Comparison of ENCODE assay signal across 8 cellular contexts in the genomic region with DNA sequence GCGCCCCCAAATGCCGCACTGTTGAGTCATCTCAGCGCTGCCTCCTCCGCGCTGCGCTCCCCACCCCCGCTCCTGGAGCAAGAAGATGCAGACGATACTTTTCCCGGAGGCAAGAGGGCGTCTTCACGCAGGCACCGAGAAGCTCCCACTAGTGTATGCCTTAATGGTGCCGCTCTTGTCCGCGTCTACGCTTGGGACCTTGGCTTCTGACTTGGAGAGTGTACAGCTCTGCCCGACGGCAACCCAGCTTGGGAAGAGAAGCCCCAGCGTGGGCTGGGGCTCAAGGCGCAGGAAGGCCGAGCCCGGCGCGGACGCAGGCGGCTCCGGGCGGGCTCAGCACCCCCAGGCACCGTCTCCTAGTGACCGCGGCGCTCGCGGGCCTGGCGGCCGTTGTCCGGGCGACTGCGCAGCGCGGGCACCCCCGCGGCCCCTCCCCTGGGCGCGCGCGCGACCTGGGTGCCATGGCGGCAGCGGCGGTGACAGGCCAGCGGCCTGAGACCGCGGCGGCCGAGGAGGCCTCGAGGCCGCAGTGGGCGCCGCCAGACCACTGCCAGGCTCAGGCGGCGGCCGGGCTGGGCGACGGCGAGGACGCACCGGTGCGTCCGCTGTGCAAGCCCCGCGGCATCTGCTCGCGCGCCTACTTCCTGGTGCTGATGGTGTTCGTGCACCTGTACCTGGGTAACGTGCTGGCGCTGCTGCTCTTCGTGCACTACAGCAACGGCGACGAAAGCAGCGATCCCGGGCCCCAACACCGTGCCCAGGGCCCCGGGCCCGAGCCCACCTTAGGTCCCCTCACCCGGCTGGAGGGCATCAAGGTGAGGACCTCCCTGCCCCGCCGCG. TPM values are rescaled to one million over a fixed set of nuclear protein-coding genes. Genes with fewer than 3 reads are reported as not detected.
DNase-seq lines count a peak whose midpoint lies in the region; ATAC-seq, FAIRE-seq and TF ChIP-seq lines count a peak whose summit lies in the region.

A gene with protein sequence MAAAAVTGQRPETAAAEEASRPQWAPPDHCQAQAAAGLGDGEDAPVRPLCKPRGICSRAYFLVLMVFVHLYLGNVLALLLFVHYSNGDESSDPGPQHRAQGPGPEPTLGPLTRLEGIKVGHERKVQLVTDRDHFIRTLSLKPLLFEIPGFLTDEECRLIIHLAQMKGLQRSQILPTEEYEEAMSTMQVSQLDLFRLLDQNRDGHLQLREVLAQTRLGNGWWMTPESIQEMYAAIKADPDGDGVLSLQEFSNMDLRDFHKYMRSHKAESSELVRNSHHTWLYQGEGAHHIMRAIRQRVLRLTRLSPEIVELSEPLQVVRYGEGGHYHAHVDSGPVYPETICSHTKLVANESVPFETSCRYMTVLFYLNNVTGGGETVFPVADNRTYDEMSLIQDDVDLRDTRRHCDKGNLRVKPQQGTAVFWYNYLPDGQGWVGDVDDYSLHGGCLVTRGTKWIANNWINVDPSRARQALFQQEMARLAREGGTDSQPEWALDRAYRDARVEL (plus strand): TSS at position 446 of the 840 bp plus-strand sequence. CDS start 16 bp downstream, at position 462.

- H3K79me2 ChIP-seq in fibroblast of lung (ENCODE audit: control insufficient read depth, insufficient read depth, low read length) = peaks cover 25% of the 10 kb centered on the region

- H3K4me1 ChIP-seq in fibroblast of lung (ENCODE audit: control insufficient read depth, extremely low read depth, insufficient read depth, low read length) = peaks cover 12% of the 10 kb centered on the region

- H3K36me3 Mint-ChIP-seq in activated T-helper 17 cell treated with anti-CD3 and anti-CD28 coated beads, Interleukin-2, amount 50 U/mL, for 72 hours (ENCODE audit: low read depth) = peaks cover 55% of the 10 kb centered on the region
- H3K36me3 Mint-ChIP-seq in natural killer cell treated with Interleukin-12 subunit alpha and Interleukin-12 subunit beta and Interleukin-15 and Interleukin-18, amount 100 ng/mL, for 72 hours = no peaks in the 10 kb centered on the region

- H3K4me2 ChIP-seq in fibroblast of lung (ENCODE audit: extremely low read depth, insufficient read depth, low read length) = peak within 1 kb of the TSS; percentile 81

- H2AFZ ChIP-seq in fibroblast of lung (ENCODE audit: low read length) = peak within 1 kb of the TSS; percentile 86

- peak within 1 kb of the TSS; percentile 95 for H3K27ac Mint-ChIP-seq in activated T-helper 17 cell treated with anti-CD3 and anti-CD28 coated beads, Interleukin-2, amount 50 U/mL, for 72 hours
- peak within 1 kb of the TSS; percentile 90 to 95 for H3K27ac Mint-ChIP-seq in natural killer cell treated with Interleukin-12 subunit alpha and Interleukin-12 subunit beta and Interleukin-15 and Interleukin-18, amount 100 ng/mL, for 72 hours

- H3K4me3 ChIP-seq in fibroblast of lung (replicated peaks in 1 of 4; ENCODE audit: control extremely low read depth in 1 of 4, insufficient read depth in 1 of 4, low read depth in 3 of 4, low read length in 4 of 4) = peak within 1 kb of the TSS; percentile 79 to 85 (median 82)

- peak; percentile 55 to 61 for TF ChIP-seq CTCF in fibroblast of lung (conservative IDR thresholded peaks at IDR 0.05 in 1 of 2, IDR thresholded peaks at IDR 0.05 in 1 of 2; ENCODE audit: low read depth in 1 of 2, low read length in 2 of 2)

- H3K4me1 Mint-ChIP-seq in activated T-helper 17 cell treated with anti-CD3 and anti-CD28 coated beads, Interleukin-2, amount 50 U/mL, for 72 hours = peaks cover 26% of the 10 kb centered on the region
- H3K4me1 Mint-ChIP-seq in natural killer cell treated with Interleukin-12 subunit alpha and Interleukin-12 subunit beta and Interleukin-15 and Interleukin-18, amount 100 ng/mL, for 72 hours (ENCODE audit: low read depth in 2 of 2) = peaks cover 26 to 37% of the 10 kb centered on the region in 2 donors

- no peaks in the 10 kb centered on the region for H3K9me3 Mint-ChIP-seq in activated T-helper 17 cell treated with anti-CD3 and anti-CD28 coated beads, Interleukin-2, amount 50 U/mL, for 72 hours
- no peaks in the 10 kb centered on the region for H3K9me3 Mint-ChIP-seq in natural killer cell treated with Interleukin-12 subunit alpha and Interleukin-12 subunit beta and Interleukin-15 and Interleukin-18, amount 100 ng/mL, for 72 hours

- peaks cover 2% of the 10 kb centered on the region for H3K36me3 ChIP-seq in fibroblast of lung (ENCODE audit: control insufficient read depth, insufficient read depth, low read length)

- peak; percentile 95 for DNase-seq in Ammon's horn (ENCODE audit: low spot score)
- peak; percentile 85 for DNase-seq in RCC 7860 (ENCODE audit: low spot score)
- peak; percentile 91 to 95 for DNase-seq in fibroblast of lung (ENCODE audit: low read depth in 2 of 2)
- DNase-seq in natural killer cell treated with Interleukin-12 subunit alpha and Interleukin-12 subunit beta and Interleukin-15 and Interleukin-18, amount 100 ng/mL, for 72 hours (ENCODE audit: low spot score) = peak; percentile 86
- peak; percentile 28 to 67 (median 58) for DNase-seq in stimulated activated naive CD4-positive, alpha-beta T cell (lab: John Stamatoyannopoulos, UW)

- no peaks in the 10 kb centered on the region for H4K20me1 ChIP-seq in fibroblast of lung (ENCODE audit: control insufficient read depth, extremely low read depth, insufficient read depth, low read length)

- FAIRE-seq in RCC 7860 (lab: Jason Lieb, UNC) = peak; percentile 47

- ATAC-seq in GM19025 (IDR thresholded peaks at IDR 0.05; ENCODE audit: low read depth, unreplicated experiment) = peak; percentile 59
- peak; percentile 42 for ATAC-seq in HG03558 (IDR thresholded peaks at IDR 0.05; ENCODE audit: extremely low read depth, unreplicated experiment)
- peak; percentile 76 for ATAC-seq in activated T-helper 17 cell treated with anti-CD3 and anti-CD28 coated beads, Interleukin-2, amount 50 U/mL, for 72 hours (replicated peaks)
- peak; percentile 88 for ATAC-seq in natural killer cell treated with Interleukin-12 subunit alpha and Interleukin-12 subunit beta and Interleukin-15 and Interleukin-18, amount 100 ng/mL, for 72 hours

- no peaks in the 10 kb centered on the region for H3K9me3 ChIP-seq in fibroblast of lung (ENCODE audit: control insufficient read depth, insufficient read depth, low read depth, low read length)

- H3K27ac ChIP-seq in fibroblast of lung (ENCODE audit: insufficient read depth, low read length) = peak within 1 kb of the TSS; percentile 94

- H3K9ac ChIP-seq in fibroblast of lung (ENCODE audit: insufficient read depth, low read length) = peak within 1 kb of the TSS; percentile 92

- peak within 1 kb of the TSS; percentile 97 for H3K4me3 Mint-ChIP-seq in activated T-helper 17 cell treated with anti-CD3 and anti-CD28 coated beads, Interleukin-2, amount 50 U/mL, for 72 hours
- H3K4me3 Mint-ChIP-seq in natural killer cell treated with Interleukin-12 subunit alpha and Interleukin-12 subunit beta and Interleukin-15 and Interleukin-18, amount 100 ng/mL, for 72 hours = peak within 1 kb of the TSS; percentile 94

- no peaks in the 10 kb centered on the region for H3K27me3 ChIP-seq in fibroblast of lung (ENCODE audit: control insufficient read depth, insufficient read depth, low read length)

- H3K27me3 Mint-ChIP-seq in activated T-helper 17 cell treated with anti-CD3 and anti-CD28 coated beads, Interleukin-2, amount 50 U/mL, for 72 hours = no peaks in the 10 kb centered on the region
- no peaks in the 10 kb centered on the region for H3K27me3 Mint-ChIP-seq in natural killer cell treated with Interleukin-12 subunit alpha and Interleukin-12 subunit beta and Interleukin-15 and Interleukin-18, amount 100 ng/mL, for 72 hours

RNA-seq across cellular contexts. Expression of the gene that starts here (rescaled TPM):
- total RNA-seq in activated T-helper 17 cell treated with anti-CD3 and anti-CD28 coated beads, Interleukin-2, amount 50 U/mL, for 72 hours = 10 to 100 TPM; 32.2 to 44.9 TPM
- total RNA-seq in fibroblast of lung = 33.4 and 46.7 TPM in 2 replicates
- polyA plus RNA-seq in fibroblast of lung = 16.0 and 16.2 TPM in 2 replicates
- polyA plus RNA-seq in fibroblast of lung (2012) = 14.4 and 16.1 TPM in 2 replicates
- polyA minus RNA-seq in fibroblast of lung (ENCODE audit: low replicate concordance) = 17.9 and 30.7 TPM in 2 replicates
- 10 to 100 TPM; 23.2 to 34.7 TPM for total RNA-seq in natural killer cell treated with Interleukin-12 subunit alpha and Interleukin-12 subunit beta and Interleukin-15 and Interleukin-18, amount 100 ng/mL, for 72 hours

Comparison
In these comparisons a context has a peak if more than half of its experiments do, and no peak if none do; other contexts are left out.
1. Peak in every context shown above with its lines: DNase-seq, ATAC-seq, H3K4me3 ChIP-seq and H3K27ac ChIP-seq.